Comparison of ENCODE assay signal across 15 cellular contexts in genomic region chr3:197125601-197126000, GRCh38.
DNase-seq lines count a peak whose midpoint lies in the region; ATAC-seq, FAIRE-seq and TF ChIP-seq lines count a peak whose summit lies in the region.
"Had no signal": no experiment of that assay in that cellular context is flagged by ENCODE, and none has a peak within 500 bp of the region (broad histone marks: within the 10 kb centered on the region; RNA-seq: fewer than 3 reads in every experiment).

No MANE protein-coding gene starts in this region.

- intact Hi-C loops in kidney (cut with DNase I) = no loop called here

- H3K9me2 ChIP-seq in Karpas-422 (replicated peaks; ENCODE audit: insufficient read depth, low read length) = no peaks in the 10 kb centered on the region

- H3K9ac ChIP-seq in Karpas-422 (ENCODE audit: low read length) (no peak overlapping the region), kidney (ENCODE audit: low read length in 2 of 2) (no peak overlapping the region)

- ATAC-seq in GM21529 (IDR thresholded peaks at IDR 0.05; ENCODE audit: unreplicated experiment) = no peak
- ATAC-seq: body of pancreas, right lobe of liver had no signal

- no peak overlapping the region for H3K4me2 ChIP-seq in Karpas-422 (ENCODE audit: low read depth, low read length, poor library complexity, severe bottlenecking)

- peaks cover 45% of the 10 kb centered on the region for H3K36me3 ChIP-seq in BE2C
- peaks cover 10% of the 10 kb centered on the region; the same call in 1 of the 2 replicates for H3K36me3 ChIP-seq in Karpas-422 (ENCODE audit: insufficient read depth, low read length)
- H3K36me3 ChIP-seq in kidney (ENCODE audit: control insufficient read depth in 1 of 2, insufficient read depth in 2 of 2, low read length in 2 of 2) = peaks cover 0 to 10% of the 10 kb centered on the region in 2 donors

- H3K4me3 ChIP-seq in BE2C (ENCODE audit: low read depth, low read length) = no peak overlapping the region
- H3K4me3 ChIP-seq in Karpas-422 (ENCODE audit: low read length) = no peak overlapping the region
- no peak overlapping the region for H3K4me3 ChIP-seq in kidney (ENCODE audit: low read length in 2 of 2)
- H3K4me3 ChIP-seq: body of pancreas, right lobe of liver had no signal

- TF ChIP-seq CTCF in BE2C (IDR thresholded peaks at IDR 0.05; ENCODE audit: low read depth, low read length) (no peak), kidney (IDR thresholded peaks at IDR 0.05; ENCODE audit: borderline replicate concordance, extremely low read depth, insufficient read depth) (no peak)

- H3K27me3 ChIP-seq in BE2C (no peaks in the 10 kb centered on the region), Karpas-422 (ENCODE audit: low read length) (no peaks in the 10 kb centered on the region)
- H3K27me3 ChIP-seq: body of pancreas, right lobe of liver had no signal

- H3K79me2 ChIP-seq in Karpas-422 (ENCODE audit: low read length) = peaks cover 12% of the 10 kb centered on the region

- no peaks in the 10 kb centered on the region for H4K20me1 ChIP-seq in Karpas-422 (ENCODE audit: insufficient read depth, low read depth, low read length)

- FAIRE-seq in kidney (lab: Jason Lieb, UNC) = no peak
- FAIRE-seq: endometrium, G401.6 had no signal

- H3K9me3 ChIP-seq in BE2C = no peaks in the 10 kb centered on the region; the same call in 1 of the 2 replicates
- H3K9me3 ChIP-seq in Karpas-422 (ENCODE audit: low read length) = no peaks in the 10 kb centered on the region
- no peaks in the 10 kb centered on the region for H3K9me3 ChIP-seq in kidney (ENCODE audit: control insufficient read depth in 1 of 2, low read length in 2 of 2)
- H3K9me3 ChIP-seq: body of pancreas, right lobe of liver had no signal

- no peak overlapping the region for H3K27ac ChIP-seq in Karpas-422 (ENCODE audit: low read length)
- H3K27ac ChIP-seq in kidney (ENCODE audit: low read depth in 2 of 2, low read length in 2 of 2) = no peak overlapping the region
- H3K27ac ChIP-seq: body of pancreas, C4-2B, right lobe of liver had no signal

- H3K4me1 ChIP-seq in BE2C (peaks cover 10% of the 10 kb centered on the region), Karpas-422 (ENCODE audit: low read length) (no peaks in the 10 kb centered on the region), kidney (ENCODE audit: control insufficient read depth in 1 of 2, insufficient read depth in 1 of 2, low read depth in 1 of 2, low read length in 2 of 2) (no peaks in the 10 kb centered on the region)
- H3K4me1 ChIP-seq: body of pancreas, right lobe of liver had no signal

- H2AFZ ChIP-seq in Karpas-422 (ENCODE audit: low read length) = no peak overlapping the region

- peak; percentile 70 for DNase-seq in EH (ENCODE audit: low read depth)
- peak; percentile 77 for DNase-seq in LHCN-M2 (ENCODE audit: low read depth)
- peak; percentile 70 for DNase-seq in astrocyte of the hippocampus (ENCODE audit: low read depth, low spot score)
- DNase-seq in glomerular visceral epithelial cell (ENCODE audit: extremely low spot score) = peak; percentile 60
- no peak for DNase-seq in BE2C
- DNase-seq in Karpas-422 = no peak
- DNase-seq in kidney = no peak
- DNase-seq: activated T-cell treated with anti-CD3 and anti-CD28 coated beads, Interleukin-2, amount 50 U/mL, for 24 hours; body of pancreas; right lobe of liver; SW 1271 had no signal

Comparison
In these comparisons a context has a peak if more than half of its experiments do, and no peak if none do; other contexts are left out.
1. DNase-seq: peak in EH (single experiment), LHCN-M2 (single experiment), astrocyte of the hippocampus (single experiment) and glomerular visceral epithelial cell (single experiment); none in BE2C (single experiment), Karpas-422 (single experiment) and kidney (single experiment).